In the genomic region with DNA sequence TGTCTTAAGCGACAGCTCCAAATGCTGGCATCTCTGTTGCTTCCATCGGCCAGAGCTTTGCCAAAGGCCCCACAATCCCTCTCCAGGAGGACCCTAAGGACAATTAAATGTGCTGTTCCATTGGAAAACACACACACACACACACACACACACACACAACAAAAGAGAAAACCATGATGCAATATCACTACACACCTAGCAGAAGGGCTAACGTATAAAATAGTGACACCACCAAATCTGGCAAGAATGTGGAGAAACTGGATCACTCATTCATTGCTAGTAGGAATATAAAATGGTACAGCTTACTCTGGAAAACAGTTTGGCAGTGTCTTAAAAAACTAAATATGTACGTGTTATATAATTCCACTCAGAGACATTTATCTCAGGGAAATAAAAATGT, we compare ENCODE assay signal across 2 cellular contexts.
TF ChIP-seq lines count a peak whose summit lies in the region.

No MANE protein-coding gene starts in this region.

TF ChIP-seq in K562, 482 proteins besides CTCF, POLR2A, EP300 and RAD21 (continued from another document):
- TF ChIP-seq, protein P1, sequence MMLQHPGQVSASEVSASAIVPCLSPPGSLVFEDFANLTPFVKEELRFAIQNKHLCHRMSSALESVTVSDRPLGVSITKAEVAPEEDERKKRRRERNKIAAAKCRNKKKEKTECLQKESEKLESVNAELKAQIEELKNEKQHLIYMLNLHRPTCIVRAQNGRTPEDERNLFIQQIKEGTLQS (IDR thresholded peaks at IDR 0.05) = peak; percentile 74
- TF ChIP-seq, protein P1 (CRISPR knock-in tag; conservative IDR thresholded peaks at IDR 0.05) = no peak
- TF ChIP-seq NR3C1 (CRISPR knock-in tag; IDR thresholded peaks at IDR 0.05) = no peak

TF ChIP-seq in WTC11, 78 proteins besides CTCF, POLR2A, EP300 and RAD21:
- TF ChIP-seq, protein P2, sequence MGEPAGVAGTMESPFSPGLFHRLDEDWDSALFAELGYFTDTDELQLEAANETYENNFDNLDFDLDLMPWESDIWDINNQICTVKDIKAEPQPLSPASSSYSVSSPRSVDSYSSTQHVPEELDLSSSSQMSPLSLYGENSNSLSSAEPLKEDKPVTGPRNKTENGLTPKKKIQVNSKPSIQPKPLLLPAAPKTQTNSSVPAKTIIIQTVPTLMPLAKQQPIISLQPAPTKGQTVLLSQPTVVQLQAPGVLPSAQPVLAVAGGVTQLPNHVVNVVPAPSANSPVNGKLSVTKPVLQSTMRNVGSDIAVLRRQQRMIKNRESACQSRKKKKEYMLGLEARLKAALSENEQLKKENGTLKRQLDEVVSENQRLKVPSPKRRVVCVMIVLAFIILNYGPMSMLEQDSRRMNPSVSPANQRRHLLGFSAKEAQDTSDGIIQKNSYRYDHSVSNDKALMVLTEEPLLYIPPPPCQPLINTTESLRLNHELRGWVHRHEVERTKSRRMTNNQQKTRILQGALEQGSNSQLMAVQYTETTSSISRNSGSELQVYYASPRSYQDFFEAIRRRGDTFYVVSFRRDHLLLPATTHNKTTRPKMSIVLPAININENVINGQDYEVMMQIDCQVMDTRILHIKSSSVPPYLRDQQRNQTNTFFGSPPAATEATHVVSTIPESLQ (CRISPR knock-in tag; IDR thresholded peaks at IDR 0.05) = no peak
- TF ChIP-seq, protein P3, sequence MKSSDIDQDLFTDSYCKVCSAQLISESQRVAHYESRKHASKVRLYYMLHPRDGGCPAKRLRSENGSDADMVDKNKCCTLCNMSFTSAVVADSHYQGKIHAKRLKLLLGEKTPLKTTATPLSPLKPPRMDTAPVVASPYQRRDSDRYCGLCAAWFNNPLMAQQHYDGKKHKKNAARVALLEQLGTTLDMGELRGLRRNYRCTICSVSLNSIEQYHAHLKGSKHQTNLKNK (CRISPR knock-in tag; IDR thresholded peaks at IDR 0.05) = no peak
- TF ChIP-seq, protein P4, sequence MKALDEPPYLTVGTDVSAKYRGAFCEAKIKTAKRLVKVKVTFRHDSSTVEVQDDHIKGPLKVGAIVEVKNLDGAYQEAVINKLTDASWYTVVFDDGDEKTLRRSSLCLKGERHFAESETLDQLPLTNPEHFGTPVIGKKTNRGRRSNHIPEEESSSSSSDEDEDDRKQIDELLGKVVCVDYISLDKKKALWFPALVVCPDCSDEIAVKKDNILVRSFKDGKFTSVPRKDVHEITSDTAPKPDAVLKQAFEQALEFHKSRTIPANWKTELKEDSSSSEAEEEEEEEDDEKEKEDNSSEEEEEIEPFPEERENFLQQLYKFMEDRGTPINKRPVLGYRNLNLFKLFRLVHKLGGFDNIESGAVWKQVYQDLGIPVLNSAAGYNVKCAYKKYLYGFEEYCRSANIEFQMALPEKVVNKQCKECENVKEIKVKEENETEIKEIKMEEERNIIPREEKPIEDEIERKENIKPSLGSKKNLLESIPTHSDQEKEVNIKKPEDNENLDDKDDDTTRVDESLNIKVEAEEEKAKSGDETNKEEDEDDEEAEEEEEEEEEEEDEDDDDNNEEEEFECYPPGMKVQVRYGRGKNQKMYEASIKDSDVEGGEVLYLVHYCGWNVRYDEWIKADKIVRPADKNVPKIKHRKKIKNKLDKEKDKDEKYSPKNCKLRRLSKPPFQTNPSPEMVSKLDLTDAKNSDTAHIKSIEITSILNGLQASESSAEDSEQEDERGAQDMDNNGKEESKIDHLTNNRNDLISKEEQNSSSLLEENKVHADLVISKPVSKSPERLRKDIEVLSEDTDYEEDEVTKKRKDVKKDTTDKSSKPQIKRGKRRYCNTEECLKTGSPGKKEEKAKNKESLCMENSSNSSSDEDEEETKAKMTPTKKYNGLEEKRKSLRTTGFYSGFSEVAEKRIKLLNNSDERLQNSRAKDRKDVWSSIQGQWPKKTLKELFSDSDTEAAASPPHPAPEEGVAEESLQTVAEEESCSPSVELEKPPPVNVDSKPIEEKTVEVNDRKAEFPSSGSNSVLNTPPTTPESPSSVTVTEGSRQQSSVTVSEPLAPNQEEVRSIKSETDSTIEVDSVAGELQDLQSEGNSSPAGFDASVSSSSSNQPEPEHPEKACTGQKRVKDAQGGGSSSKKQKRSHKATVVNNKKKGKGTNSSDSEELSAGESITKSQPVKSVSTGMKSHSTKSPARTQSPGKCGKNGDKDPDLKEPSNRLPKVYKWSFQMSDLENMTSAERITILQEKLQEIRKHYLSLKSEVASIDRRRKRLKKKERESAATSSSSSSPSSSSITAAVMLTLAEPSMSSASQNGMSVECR (CRISPR knock-in tag; IDR thresholded peaks at IDR 0.05; ENCODE audit: borderline replicate concordance) = no peak
- TF ChIP-seq ELF4 (CRISPR knock-in tag; IDR thresholded peaks at IDR 0.05; ENCODE audit: low read depth) (no peak), ZNF317 (CRISPR knock-in tag; IDR thresholded peaks at IDR 0.05; ENCODE audit: borderline replicate concordance, low read depth) (no peak), PRRX2 (CRISPR knock-in tag; IDR thresholded peaks at IDR 0.05) (no peak), SP1 (CRISPR knock-in tag; conservative IDR thresholded peaks at IDR 0.05) (no peak), MYBL2 (CRISPR knock-in tag; IDR thresholded peaks at IDR 0.05) (no peak), FOXJ3 (CRISPR knock-in tag; IDR thresholded peaks at IDR 0.05; ENCODE audit: borderline replicate concordance) (no peak)
- TF ChIP-seq, protein P5, sequence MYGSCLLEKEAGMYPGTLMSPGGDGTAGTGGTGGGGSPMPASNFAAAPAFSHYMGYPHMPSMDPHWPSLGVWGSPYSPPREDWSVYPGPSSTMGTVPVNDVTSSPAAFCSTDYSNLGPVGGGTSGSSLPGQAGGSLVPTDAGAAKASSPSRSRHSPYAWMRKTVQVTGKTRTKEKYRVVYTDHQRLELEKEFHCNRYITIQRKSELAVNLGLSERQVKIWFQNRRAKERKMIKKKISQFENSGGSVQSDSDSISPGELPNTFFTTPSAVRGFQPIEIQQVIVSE (CRISPR knock-in tag; IDR thresholded peaks at IDR 0.05; ENCODE audit: borderline replicate concordance) = no peak
- TF ChIP-seq, protein P6, sequence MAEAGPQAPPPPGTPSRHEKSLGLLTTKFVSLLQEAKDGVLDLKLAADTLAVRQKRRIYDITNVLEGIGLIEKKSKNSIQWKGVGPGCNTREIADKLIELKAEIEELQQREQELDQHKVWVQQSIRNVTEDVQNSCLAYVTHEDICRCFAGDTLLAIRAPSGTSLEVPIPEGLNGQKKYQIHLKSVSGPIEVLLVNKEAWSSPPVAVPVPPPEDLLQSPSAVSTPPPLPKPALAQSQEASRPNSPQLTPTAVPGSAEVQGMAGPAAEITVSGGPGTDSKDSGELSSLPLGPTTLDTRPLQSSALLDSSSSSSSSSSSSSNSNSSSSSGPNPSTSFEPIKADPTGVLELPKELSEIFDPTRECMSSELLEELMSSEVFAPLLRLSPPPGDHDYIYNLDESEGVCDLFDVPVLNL (CRISPR knock-in tag; IDR thresholded peaks at IDR 0.05; ENCODE audit: borderline replicate concordance, low read depth) = no peak
- TF ChIP-seq, protein P7, sequence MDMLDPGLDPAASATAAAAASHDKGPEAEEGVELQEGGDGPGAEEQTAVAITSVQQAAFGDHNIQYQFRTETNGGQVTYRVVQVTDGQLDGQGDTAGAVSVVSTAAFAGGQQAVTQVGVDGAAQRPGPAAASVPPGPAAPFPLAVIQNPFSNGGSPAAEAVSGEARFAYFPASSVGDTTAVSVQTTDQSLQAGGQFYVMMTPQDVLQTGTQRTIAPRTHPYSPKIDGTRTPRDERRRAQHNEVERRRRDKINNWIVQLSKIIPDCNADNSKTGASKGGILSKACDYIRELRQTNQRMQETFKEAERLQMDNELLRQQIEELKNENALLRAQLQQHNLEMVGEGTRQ (CRISPR knock-in tag; IDR thresholded peaks at IDR 0.05) = no peak
